ENCODE assay signal across 9 cellular contexts in genomic region chr1:15261155-15262002, GRCh38. TPM values are rescaled to one million over a fixed set of nuclear protein-coding genes. Genes with fewer than 3 reads are reported as not detected.
DNase-seq lines count a peak whose midpoint lies in the region; ATAC-seq and TF ChIP-seq lines count a peak whose summit lies in the region.
"Had no signal": no experiment of that assay in that cellular context is flagged by ENCODE, and none has a peak within 500 bp of the region (broad histone marks: within the 10 kb centered on the region; RNA-seq: fewer than 3 reads in every experiment).

No MANE protein-coding gene starts in this region.

- ATAC-seq in right lobe of liver (peak; percentile 65 to 79 (median 73)), HG03175 (IDR thresholded peaks at IDR 0.05; ENCODE audit: unreplicated experiment) (no peak), SK-N-SH treated with all-trans-retinoic acid at 6 μM for 48 hours (no peak)

- no peaks in the 10 kb centered on the region for H3K36me3 ChIP-seq in right lobe of liver
- H3K36me3 ChIP-seq: vagina had no signal

- H3K27me3 Mint-ChIP-seq in MCF 10A (ENCODE audit: insufficient read depth, unreplicated experiment) (no peaks in the 10 kb centered on the region), type B pancreatic cell (no peaks in the 10 kb centered on the region)
- H3K27me3 Mint-ChIP-seq in activated naive CD4-positive, alpha-beta T cell treated with anti-CD3 and anti-CD28 coated beads, Interleukin-2, amount 50 U/mL, for 24 hours, result peaks cover 21% of the 10 kb centered on the region

- CTCF ChIA-PET in MCF 10A (lab: Yijun Ruan, JAX), result interaction anchor here (0.6 to 1.0 kb wide), 4 partner anchors 10 to 24 kb away, joined by 3 to 5 read pairs (median 3); no protein-coding TSS in a partner anchor

- no peak overlapping the region for H3K4me3 ChIP-seq in right lobe of liver
- H3K4me3 ChIP-seq: vagina had no signal

- H3K4me1 Mint-ChIP-seq in MCF 10A (ENCODE audit: insufficient read depth, unreplicated experiment) (peaks cover 4% of the 10 kb centered on the region), type B pancreatic cell (ENCODE audit: unreplicated experiment) (no peaks in the 10 kb centered on the region)
- peaks cover 19% of the 10 kb centered on the region for H3K4me1 Mint-ChIP-seq in activated naive CD4-positive, alpha-beta T cell treated with anti-CD3 and anti-CD28 coated beads, Interleukin-2, amount 50 U/mL, for 24 hours

- no peak for TF ChIP-seq POLR2A in right lobe of liver (IDR thresholded peaks at IDR 0.05)

- POLR2A ChIA-PET in MCF 10A (lab: Yijun Ruan, JAX), result interaction anchor here (0.9 kb wide), 1 partner anchor 11 kb away, joined by 3 read pairs; no protein-coding TSS in a partner anchor

- no peak overlapping the region for H3K4me3 Mint-ChIP-seq in MCF 10A (ENCODE audit: unreplicated experiment)
- H3K4me3 Mint-ChIP-seq in activated naive CD4-positive, alpha-beta T cell treated with anti-CD3 and anti-CD28 coated beads, Interleukin-2, amount 50 U/mL, for 24 hours, result peak overlapping the region; percentile 39
- no peak overlapping the region for H3K4me3 Mint-ChIP-seq in type B pancreatic cell

- in situ Hi-C loops in T47D (cut with HindIII; ENCODE audit: low pct_unique_long_range_greater_than_20kb, low sequenced_read_pairs), result no loop called here

- no TSS peak for BruUV-seq in MCF 10A (replicated peaks; lab: Mats Ljungman, UMichigan)

- WGBS in right lobe of liver (ENCODE audit: insufficient coverage, low coverage, low lambda C conversion rate, missing lambda C conversion rate), result 43% methylated on average over 9 of the region's 20 CpGs

- no peak overlapping the region for H3K27ac Mint-ChIP-seq in MCF 10A (ENCODE audit: low read depth, unreplicated experiment)
- H3K27ac Mint-ChIP-seq in activated naive CD4-positive, alpha-beta T cell treated with anti-CD3 and anti-CD28 coated beads, Interleukin-2, amount 50 U/mL, for 24 hours, result no peak overlapping the region
- H3K27ac Mint-ChIP-seq in type B pancreatic cell, result no peak overlapping the region

- H3K27me3 ChIP-seq in right lobe of liver, result no peaks in the 10 kb centered on the region
- H3K27me3 ChIP-seq: vagina had no signal

- DNase-seq in T47D (ENCODE audit: low read depth in 1 of 2, low spot score in 1 of 2), result peak; percentile 9 to 15
- DNase-seq in MCF 10A (ENCODE audit: unreplicated experiment), result no peak
- DNase-seq in right lobe of liver, result peak; percentile 47 to 66 (median 57)
- peak; percentile 55 for DNase-seq in type B pancreatic cell (ENCODE audit: extremely low spot score, unreplicated experiment)
- DNase-seq in kidney glomerular epithelial cell (lab: John Stamatoyannopoulos, UW), result no peak

- no peaks in the 10 kb centered on the region for H3K36me3 Mint-ChIP-seq in MCF 10A (ENCODE audit: insufficient read depth, unreplicated experiment)
- H3K36me3 Mint-ChIP-seq in activated naive CD4-positive, alpha-beta T cell treated with anti-CD3 and anti-CD28 coated beads, Interleukin-2, amount 50 U/mL, for 24 hours, result peaks cover 3% of the 10 kb centered on the region
- H3K36me3 Mint-ChIP-seq in type B pancreatic cell, result no peaks in the 10 kb centered on the region

- intact Hi-C loops in MCF 10A (cut with micrococcal nuclease), result no loop called here
- intact Hi-C loops in right lobe of liver (cut with DNase I), result no loop called here

- H3K4me1 ChIP-seq in right lobe of liver, result no peaks in the 10 kb centered on the region

- H3K9me3 ChIP-seq in right lobe of liver, result no peaks in the 10 kb centered on the region
- H3K9me3 ChIP-seq: vagina had no signal

- no peak for TF ChIP-seq CTCF in MCF 10A (IDR thresholded peaks at IDR 0.05; ENCODE audit: unreplicated experiment)
- TF ChIP-seq CTCF in right lobe of liver (IDR thresholded peaks at IDR 0.05), result no peak
- no peak for TF ChIP-seq CTCF in type B pancreatic cell (conservative IDR thresholded peaks at IDR 0.05)

- H3K9me3 Mint-ChIP-seq in MCF 10A (ENCODE audit: unreplicated experiment), result no peaks in the 10 kb centered on the region
- H3K9me3 Mint-ChIP-seq in activated naive CD4-positive, alpha-beta T cell treated with anti-CD3 and anti-CD28 coated beads, Interleukin-2, amount 50 U/mL, for 24 hours, result peaks cover 8% of the 10 kb centered on the region
- no peaks in the 10 kb centered on the region for H3K9me3 Mint-ChIP-seq in type B pancreatic cell

- H3K27ac ChIP-seq in right lobe of liver, result peak overlapping the region; percentile 6 to 60 (median 29)
- H3K27ac ChIP-seq: vagina had no signal

TF ChIP-seq in SK-N-SH treated with all-trans-retinoic acid at 6 μM for 48 hours, 23 proteins besides CTCF, POLR2A, EP300 and RAD21:
- TF ChIP-seq PATZ1 (CRISPR knock-in tag; IDR thresholded peaks at IDR 0.05; ENCODE audit: borderline replicate concordance) (no peak), GLIS3 (CRISPR knock-in tag; IDR thresholded peaks at IDR 0.05) (no peak), RARB (CRISPR knock-in tag; IDR thresholded peaks at IDR 0.05) (no peak), TOX (CRISPR knock-in tag; IDR thresholded peaks at IDR 0.05; ENCODE audit: borderline replicate concordance) (no peak)

RNA-seq across cellular contexts. Expression of gene FHAD1, which starts 14.4 kb away (rescaled TPM):
- not detected in 2 replicates for total RNA-seq in MCF 10A (2022)
- under 1 TPM in 3 of 6 experiments, not detected in 3; 0.06 to 0.53 (median 0.12) TPM for total RNA-seq in right lobe of liver
- total RNA-seq in type B pancreatic cell (ENCODE audit: low replicate concordance), result 0.93 and 3.8 TPM in 2 replicates
- total RNA-seq: vagina had no signal

Comparison
In these comparisons a context has a peak if more than half of its experiments do, and no peak if none do; other contexts are left out.
1. DNase-seq: peak in T47D (2 of 2), right lobe of liver (3 of 3) and type B pancreatic cell (single experiment); none in MCF 10A (single experiment) and kidney glomerular epithelial cell (single experiment).
2. ATAC-seq: peak in right lobe of liver (4 of 4); none in HG03175 (single experiment) and SK-N-SH treated with all-trans-retinoic acid at 6 μM for 48 hours (single experiment).